ENCODE assay signal across 13 cellular contexts in the genomic region with DNA sequence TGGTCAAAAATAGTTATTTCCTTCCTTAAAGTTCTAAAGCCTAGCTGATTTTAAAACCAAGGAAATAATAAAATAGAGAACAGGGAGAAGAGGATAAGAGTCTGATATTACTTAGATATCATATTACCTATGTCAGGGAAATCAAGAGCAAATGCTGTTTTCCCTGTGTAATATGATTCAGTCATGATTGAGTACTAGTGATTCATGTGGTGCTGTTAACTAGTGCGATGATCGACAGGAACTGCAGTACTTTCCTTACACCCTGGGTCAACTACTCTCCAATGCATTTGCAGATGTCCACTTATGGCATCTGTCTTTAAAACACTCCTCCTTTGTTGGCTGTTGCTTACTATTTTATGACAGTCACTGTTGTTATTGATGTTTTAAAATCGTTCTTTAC.
DNase-seq lines count a peak whose midpoint lies in the region; ATAC-seq and TF ChIP-seq lines count a peak whose summit lies in the region.
"Had no signal": no experiment of that assay in that cellular context is flagged by ENCODE, and none has a peak within 500 bp of the region (broad histone marks: within the 10 kb centered on the region; RNA-seq: fewer than 3 reads in every experiment).

No MANE protein-coding gene starts in this region.

- no peak overlapping the region for H3K27ac ChIP-seq in GM23338 (ENCODE audit: low read depth)

- H3K27me3 ChIP-seq in GM23338 (ENCODE audit: insufficient read depth) = no peaks in the 10 kb centered on the region

- H3K4me2 ChIP-seq in GM23338 = peak overlapping the region; percentile 45; the same call in 1 of the 2 replicates

- peaks cover 20% of the 10 kb centered on the region for H3K4me1 Mint-ChIP-seq in GM23338
- H3K4me1 Mint-ChIP-seq in WTC11 = peaks cover 38% of the 10 kb centered on the region

- H3K4me3 Mint-ChIP-seq in GM23338 (no peak overlapping the region), WTC11 (no peak overlapping the region)
- H3K4me3 Mint-ChIP-seq: activated CD4-positive, alpha-beta T cell treated with anti-CD3 and anti-CD28 coated beads, Interleukin-2, amount 10 ng/mL, durations not matched to agents 7 days and 5 days; stimulated activated memory B cell treated with anti-CD40 and anti-IgM and Interleukin-4, amounts not matched to agents 10 μg/mL and 1 μg/mL and 100 μg/mL, for 72 hours had no signal

- H3K36me3 Mint-ChIP-seq in GM23338 (ENCODE audit: low read depth) (no peaks in the 10 kb centered on the region; the same call in 2 of the 3 replicates), WTC11 (no peaks in the 10 kb centered on the region)

- H2AFZ ChIP-seq in GM23338 = no peak overlapping the region

- H3F3A ChIP-seq in GM23338 (replicated peaks; ENCODE audit: low read depth) = no peaks in the 10 kb centered on the region

- DNase-seq in NCI-H1436 treated with DMSO at 0.1 percent for 48 hours (lab: John Stamatoyannopoulos, UW) = peak; percentile 23
- DNase-seq in NCI-H1436 (lab: John Stamatoyannopoulos, UW) = no peak
- DNase-seq in GM23338 (ENCODE audit: low spot score) = no peak
- DNase-seq in WTC11 (ENCODE audit: low spot score) = no peak
- peak; percentile 14 for DNase-seq in kidney glomerular epithelial cell (lab: John Stamatoyannopoulos, UW)
- no peak for DNase-seq in GM19238 (ENCODE audit: insufficient read length, low spot score)
- DNase-seq in SW 1271 (lab: John Stamatoyannopoulos, UW) = no peak
- DNase-seq in activated gamma-delta T cell (lab: John Stamatoyannopoulos, UW) = no peak
- DNase-seq: activated CD4-positive, alpha-beta T cell treated with anti-CD3 and anti-CD28 coated beads, Interleukin-2, amount 10 ng/mL, durations not matched to agents 7 days and 5 days; aorta; DMS79 treated with DMSO at 0.1 percent for 48 hours; NCI-H2227 treated with DMSO at 0.1 percent for 48 hours had no signal

- POLR2A ChIA-PET in WTC11 (lab: Charles Lee) = no interaction called here

- H3K9me2 ChIP-seq in GM23338 (ENCODE audit: insufficient read depth) = no peaks in the 10 kb centered on the region

- H3K27me3 Mint-ChIP-seq in GM23338 (ENCODE audit: insufficient read depth, low read depth, poor library complexity) = no peaks in the 10 kb centered on the region
- H3K27me3 Mint-ChIP-seq in WTC11 (ENCODE audit: low read depth) = no peaks in the 10 kb centered on the region
- H3K27me3 Mint-ChIP-seq: activated CD4-positive, alpha-beta T cell treated with anti-CD3 and anti-CD28 coated beads, Interleukin-2, amount 10 ng/mL, durations not matched to agents 7 days and 5 days; stimulated activated memory B cell treated with anti-CD40 and anti-IgM and Interleukin-4, amounts not matched to agents 10 μg/mL and 1 μg/mL and 100 μg/mL, for 72 hours had no signal

- no peaks in the 10 kb centered on the region for H4K20me1 ChIP-seq in GM23338 (replicated peaks; ENCODE audit: insufficient read depth)

- peak overlapping the region; percentile 51; the same call in 1 of the 2 replicates for H3K27ac Mint-ChIP-seq in GM23338
- H3K27ac Mint-ChIP-seq in WTC11 = peak overlapping the region; percentile 62
- H3K27ac Mint-ChIP-seq: activated CD4-positive, alpha-beta T cell treated with anti-CD3 and anti-CD28 coated beads, Interleukin-2, amount 10 ng/mL, durations not matched to agents 7 days and 5 days; stimulated activated memory B cell treated with anti-CD40 and anti-IgM and Interleukin-4, amounts not matched to agents 10 μg/mL and 1 μg/mL and 100 μg/mL, for 72 hours had no signal

- CTCF ChIA-PET in WTC11 (lab: Charles Lee) = no interaction called here

- peaks cover 34% of the 10 kb centered on the region for H3K4me1 ChIP-seq in GM23338 (ENCODE audit: insufficient read depth)

- TF ChIP-seq CTCF in GM23338 (conservative IDR thresholded peaks at IDR 0.05; ENCODE audit: low read depth in 2 of 2) (no peak), WTC11 (IDR thresholded peaks at IDR 0.05) (no peak)

- 0 out of 2 replicates have a peak overlapping the region, but pooled peaks have one; percentile 10 for H3K4me3 ChIP-seq in GM23338

- no peaks in the 10 kb centered on the region for H3K9me3 Mint-ChIP-seq in GM23338
- H3K9me3 Mint-ChIP-seq in WTC11 = peaks cover 8% of the 10 kb centered on the region
- H3K9me3 Mint-ChIP-seq: stimulated activated memory B cell treated with anti-CD40 and anti-IgM and Interleukin-4, amounts not matched to agents 10 μg/mL and 1 μg/mL and 100 μg/mL, for 72 hours had no signal

- ATAC-seq in GM23338 (no peak), WTC11 (no peak)
- ATAC-seq: stimulated activated memory B cell treated with anti-CD40 and anti-IgM and Interleukin-4, amounts not matched to agents 10 μg/mL and 1 μg/mL and 100 μg/mL, for 72 hours had no signal

- no peaks in the 10 kb centered on the region for H3K36me3 ChIP-seq in GM23338 (ENCODE audit: insufficient read depth)

- H3K79me2 ChIP-seq in GM23338 (replicated peaks; ENCODE audit: insufficient read depth) = no peaks in the 10 kb centered on the region

TF ChIP-seq in GM23338, 12 proteins besides CTCF, POLR2A, EP300 and RAD21 (continues in another document):
- TF ChIP-seq POLR2AphosphoS5 (IDR thresholded peaks at IDR 0.05; ENCODE audit: low read depth) (no peak), ZNF331 (CRISPR knock-in tag; IDR thresholded peaks at IDR 0.05; ENCODE audit: low read depth) (no peak), EZH2phosphoT487 (IDR thresholded peaks at IDR 0.05; ENCODE audit: unreplicated experiment) (no peak), ETS1 (IDR thresholded peaks at IDR 0.05) (no peak), JUNB (IDR thresholded peaks at IDR 0.05; ENCODE audit: unreplicated experiment) (no peak)

TF ChIP-seq in WTC11, 78 proteins besides CTCF, POLR2A, EP300 and RAD21 (continues in another document):
- no peak for TF ChIP-seq CBFB (CRISPR knock-in tag; IDR thresholded peaks at IDR 0.05; ENCODE audit: low read depth)
- TF ChIP-seq ZNF263 (CRISPR knock-in tag; IDR thresholded peaks at IDR 0.05; ENCODE audit: low read depth) = no peak
- no peak for TF ChIP-seq ETV6 (CRISPR knock-in tag; IDR thresholded peaks at IDR 0.05)
- TF ChIP-seq STAT6 (CRISPR knock-in tag; conservative IDR thresholded peaks at IDR 0.05; ENCODE audit: low read depth) = no peak
- TF ChIP-seq, protein P1, sequence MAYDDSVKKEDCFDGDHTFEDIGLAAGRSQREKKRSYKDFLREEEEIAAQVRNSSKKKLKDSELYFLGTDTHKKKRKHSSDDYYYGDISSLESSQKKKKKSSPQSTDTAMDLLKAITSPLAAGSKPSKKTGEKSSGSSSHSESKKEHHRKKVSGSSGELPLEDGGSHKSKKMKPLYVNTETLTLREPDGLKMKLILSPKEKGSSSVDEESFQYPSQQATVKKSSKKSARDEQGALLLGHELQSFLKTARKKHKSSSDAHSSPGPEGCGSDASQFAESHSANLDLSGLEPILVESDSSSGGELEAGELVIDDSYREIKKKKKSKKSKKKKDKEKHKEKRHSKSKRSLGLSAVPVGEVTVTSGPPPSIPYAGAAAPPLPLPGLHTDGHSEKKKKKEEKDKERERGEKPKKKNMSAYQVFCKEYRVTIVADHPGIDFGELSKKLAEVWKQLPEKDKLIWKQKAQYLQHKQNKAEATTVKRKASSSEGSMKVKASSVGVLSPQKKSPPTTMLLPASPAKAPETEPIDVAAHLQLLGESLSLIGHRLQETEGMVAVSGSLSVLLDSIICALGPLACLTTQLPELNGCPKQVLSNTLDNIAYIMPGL (CRISPR knock-in tag; IDR thresholded peaks at IDR 0.05) = no peak
- no peak for TF ChIP-seq SMAD3 (CRISPR knock-in tag; IDR thresholded peaks at IDR 0.05; ENCODE audit: borderline replicate concordance)
- TF ChIP-seq, protein P2, sequence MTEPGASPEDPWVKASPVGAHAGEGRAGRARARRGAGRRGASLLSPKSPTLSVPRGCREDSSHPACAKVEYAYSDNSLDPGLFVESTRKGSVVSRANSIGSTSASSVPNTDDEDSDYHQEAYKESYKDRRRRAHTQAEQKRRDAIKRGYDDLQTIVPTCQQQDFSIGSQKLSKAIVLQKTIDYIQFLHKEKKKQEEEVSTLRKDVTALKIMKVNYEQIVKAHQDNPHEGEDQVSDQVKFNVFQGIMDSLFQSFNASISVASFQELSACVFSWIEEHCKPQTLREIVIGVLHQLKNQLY (CRISPR knock-in tag; IDR thresholded peaks at IDR 0.05) = no peak
- no peak for TF ChIP-seq ERG (CRISPR knock-in tag; IDR thresholded peaks at IDR 0.05)
- TF ChIP-seq ZNF121 (CRISPR knock-in tag; IDR thresholded peaks at IDR 0.05) = no peak

Comparison
In these comparisons a context has a peak if more than half of its experiments do, and no peak if none do; other contexts are left out.
1. DNase-seq: peak in NCI-H1436 treated with DMSO at 0.1 percent for 48 hours (single experiment) and kidney glomerular epithelial cell (single experiment); none in NCI-H1436 (single experiment), GM23338 (single experiment), WTC11 (single experiment), GM19238 (single experiment), SW 1271 (0 of 2) and activated gamma-delta T cell (single experiment).